8 cellular contexts compared by ENCODE assay signal in genomic region chr2:201452058-201452736, GRCh38. TPM values are rescaled to one million over a fixed set of nuclear protein-coding genes. Genes with fewer than 3 reads are reported as not detected.
A peak's percentile ranks its signal among the peaks of the same experiment; 100 is the strongest.
DNase-seq lines count a peak whose midpoint lies in the region; ATAC-seq and TF ChIP-seq lines count a peak whose summit lies in the region.

No MANE protein-coding gene starts in this region.

- no peaks in the 10 kb centered on the region for H3K36me3 ChIP-seq in GM23248 (ENCODE audit: low read depth)
- H3K36me3 ChIP-seq in osteoblast (ENCODE audit: insufficient read depth, low read length): peaks cover 27% of the 10 kb centered on the region

- in situ Hi-C loops in GM23248 (cut with MboI): no loop called here

- H4K20me1 ChIP-seq in GM23248 (ENCODE audit: insufficient read depth): no peaks in the 10 kb centered on the region; the same call in 1 of the 2 replicates
- H4K20me1 ChIP-seq in osteoblast (ENCODE audit: insufficient read depth, low read length): peaks cover 9% of the 10 kb centered on the region

- H3K27me3 ChIP-seq in GM23248 (replicated peaks; ENCODE audit: insufficient read depth): no peaks in the 10 kb centered on the region
- H3K27me3 ChIP-seq in osteoblast (ENCODE audit: insufficient read depth, low read length): no peaks in the 10 kb centered on the region

- H3K79me2 ChIP-seq in GM23248 (ENCODE audit: insufficient read depth): peaks cover 64% of the 10 kb centered on the region
- H3K79me2 ChIP-seq in osteoblast (ENCODE audit: insufficient read depth, low read length): peaks cover 59% of the 10 kb centered on the region

- H3K4me3 Mint-ChIP-seq in CD14-positive monocyte (peak overlapping the region; percentile 84 to 94), T-helper 17 cell (peak overlapping the region; percentile 99)

- H3K36me3 Mint-ChIP-seq in CD14-positive monocyte: peaks cover 6 to 14% of the 10 kb centered on the region in 2 donors
- H3K36me3 Mint-ChIP-seq in T-helper 17 cell (ENCODE audit: low read depth): peaks cover under 1% of the 10 kb centered on the region

- 4 to 5% methylated on average over 29 to 41 of the region's 45 CpGs for WGBS in GM23248 (ENCODE audit: low coverage in 1 of 2, low lambda C conversion rate in 2 of 2, missing lambda C conversion rate in 2 of 2), 2 experiments

- peak overlapping the region; percentile 89 for H3K9ac ChIP-seq in GM23248

- H3K9me2 ChIP-seq in GM23248 (ENCODE audit: insufficient read depth): no peaks in the 10 kb centered on the region

- peak overlapping the region; percentile 96 for H2AFZ ChIP-seq in GM23248
- H2AFZ ChIP-seq in osteoblast (ENCODE audit: low read length): peak overlapping the region; percentile 74

- H3K27ac Mint-ChIP-seq in CD14-positive monocyte (peak overlapping the region in 5 of 7 donors; percentile 40 to 83 (median 77)), T-helper 17 cell (no peak overlapping the region)

- H3K27ac ChIP-seq in GM23248: peak overlapping the region; percentile 16
- H3K27ac ChIP-seq in osteoblast (ENCODE audit: low read depth, low read length): peak overlapping the region; percentile 86

- intact Hi-C loops in CD14-positive monocyte (cut with micrococcal nuclease): loop anchor here (5.0 to 10.0 kb wide), 4 partner anchors 193 to 640 kb away; partner anchors contain the start of genes BZW1 (in 1 of the 2), NIF3L1 (in 1 of the 2), PPIL3 (in 1 of the 2) and TMEM237 (in 1 of the 2)

- H3K4me3 ChIP-seq in GM23248 (peak overlapping the region; percentile 92), fibroblast of the aortic adventitia (ENCODE audit: low read depth, low read length) (peak overlapping the region; percentile 93), osteoblast (ENCODE audit: insufficient read depth, low read length) (peak overlapping the region; percentile 98)

- H3K9me3 ChIP-seq in GM23248 (ENCODE audit: low read depth) (no peaks in the 10 kb centered on the region), T-helper 17 cell (ENCODE audit: control insufficient read depth, low read length, poor library complexity, severe bottlenecking) (no peaks in the 10 kb centered on the region), osteoblast (ENCODE audit: low read depth, low read length) (no peaks in the 10 kb centered on the region)

- TF ChIP-seq CTCF in CD14-positive monocyte (IDR thresholded peaks at IDR 0.05) (no peak), fibroblast of the aortic adventitia (IDR thresholded peaks at IDR 0.05; ENCODE audit: insufficient read depth, low read length) (no peak), osteoblast (IDR thresholded peaks at IDR 0.05; ENCODE audit: extremely low read depth, low read depth, low read length) (no peak)

- H3K9me3 Mint-ChIP-seq in CD14-positive monocyte: no peaks in the 10 kb centered on the region

- ATAC-seq in T-helper 17 cell: no peak
- ATAC-seq in HG02938 (IDR thresholded peaks at IDR 0.05; ENCODE audit: unreplicated experiment): no peak
- no peak for ATAC-seq in GM19467 (IDR thresholded peaks at IDR 0.05; ENCODE audit: unreplicated experiment)

- no peak for DNase-seq in CD14-positive monocyte (ENCODE audit: low spot score)
- peak; percentile 39 for DNase-seq in GM23248
- DNase-seq in T-helper 17 cell: peak in 1 of 3 donors; percentile 13
- DNase-seq in fibroblast of the aortic adventitia (ENCODE audit: low read depth): peak; percentile 43
- peak; percentile 68 for DNase-seq in osteoblast (ENCODE audit: insufficient read length, low spot score, missing footprints)
- DNase-seq in SKM-1 treated with dmso at 0.1 percent for 144 hours (lab: John Stamatoyannopoulos, UW; ENCODE audit: unreplicated experiment): no peak

- H3F3A ChIP-seq in GM23248 (ENCODE audit: insufficient read depth): no peaks in the 10 kb centered on the region

- H3K4me1 Mint-ChIP-seq in CD14-positive monocyte: peaks cover 20% of the 10 kb centered on the region
- H3K4me1 Mint-ChIP-seq in T-helper 17 cell: peaks cover 23% of the 10 kb centered on the region

- H3K27me3 Mint-ChIP-seq in CD14-positive monocyte (ENCODE audit: low read depth in 3 of 3) (peaks cover 0 to 2% (median 0%) of the 10 kb centered on the region in 3 donors), T-helper 17 cell (no peaks in the 10 kb centered on the region)

- H3K4me2 ChIP-seq in GM23248 (ENCODE audit: unreplicated experiment) (peak overlapping the region; percentile 80), osteoblast (ENCODE audit: insufficient read depth, low read length) (peak overlapping the region; percentile 81)

- H3K4me1 ChIP-seq in GM23248 (ENCODE audit: insufficient read depth) (peaks cover 9% of the 10 kb centered on the region; the same call in 1 of the 2 replicates), osteoblast (ENCODE audit: insufficient read depth, low read length) (peaks cover 8% of the 10 kb centered on the region)

RNA-seq across cellular contexts. Expression of gene STRADB, which starts 0.7 kb away (rescaled TPM):
- polyA plus RNA-seq in CD14-positive monocyte (10 to 100 TPM; 22.0 to 25.6 TPM), GM23248 (2016; fragmentation: Nextera tagmentation; extraction: Ambion mirVana) (33.7 and 35.6 TPM in 2 replicates)
- 21.2 and 31.2 TPM in 2 replicates for total RNA-seq in GM23248 (2014; rRNA removed; shearing (Covaris generic))
- total RNA-seq in T-helper 17 cell (1 to 10 TPM; 6.9 to 8.3 TPM), fibroblast of the aortic adventitia (ENCODE audit: low replicate concordance) (47.6 and 57.6 TPM in 2 replicates), osteoblast (43.1 and 55.7 TPM in 2 replicates)

RNA-seq across cellular contexts. Expression of gene TRAK2, which starts 0.9 kb away (rescaled TPM):
- polyA plus RNA-seq in CD14-positive monocyte (10 to 100 TPM; 15.3 to 16.8 TPM), GM23248 (2016; fragmentation: Nextera tagmentation; extraction: Ambion mirVana) (21.4 and 24.3 TPM in 2 replicates)
- 24.9 and 32.5 TPM in 2 replicates for total RNA-seq in GM23248 (2014; rRNA removed; shearing (Covaris generic))
- total RNA-seq in T-helper 17 cell (10 to 100 TPM; 31.4 to 40.7 TPM), fibroblast of the aortic adventitia (ENCODE audit: low replicate concordance) (22.7 and 74.7 TPM in 2 replicates), osteoblast (56.8 and 66.3 TPM in 2 replicates)

Comparison
In these comparisons a context has a peak if more than half of its experiments do, and no peak if none do; other contexts are left out.
1. DNase-seq: peak in GM23248 (single experiment), fibroblast of the aortic adventitia (single experiment) and osteoblast (single experiment); none in CD14-positive monocyte (single experiment) and SKM-1 treated with dmso at 0.1 percent for 144 hours (single experiment).
2. Peak in every context shown above with its lines, with median percentiles within 50 percentile points of each other: H3K4me3 ChIP-seq.